In genomic region chr3:198092276-198092675, GRCh38 we compare ENCODE assay signal across 10 cellular contexts.
"Had no signal": no experiment of that assay in that cellular context is flagged by ENCODE, and none has a peak within 500 bp of the region (broad histone marks: within the 10 kb centered on the region; RNA-seq: fewer than 3 reads in every experiment).

No MANE protein-coding gene starts in this region.

- H3K27ac ChIP-seq: GM23248, KMS-11 had no signal

- H3K4me3 ChIP-seq: GM23248 had no signal

- H3K9me3 Mint-ChIP-seq: H9, HFFc6 had no signal

- H3K9ac ChIP-seq: GM23248, KMS-11 had no signal

- H3K4me3 Mint-ChIP-seq: H9, HFFc6 had no signal

- H3K27ac Mint-ChIP-seq: H9, HFFc6 had no signal

- DNase-seq: GM23248, GOT3, H9, HCEC 1CT, HFFc6, IMR-90, Karpas-422, KBM-7 had no signal

- H3K4me1 Mint-ChIP-seq: H9 had no signal

- FAIRE-seq: HTR-8/SVneo had no signal

- H3K4me2 ChIP-seq: KMS-11 had no signal

- H2AFZ ChIP-seq: GM23248 had no signal
